Comparison of ENCODE assay signal across 1 cellular context in the genomic region with DNA sequence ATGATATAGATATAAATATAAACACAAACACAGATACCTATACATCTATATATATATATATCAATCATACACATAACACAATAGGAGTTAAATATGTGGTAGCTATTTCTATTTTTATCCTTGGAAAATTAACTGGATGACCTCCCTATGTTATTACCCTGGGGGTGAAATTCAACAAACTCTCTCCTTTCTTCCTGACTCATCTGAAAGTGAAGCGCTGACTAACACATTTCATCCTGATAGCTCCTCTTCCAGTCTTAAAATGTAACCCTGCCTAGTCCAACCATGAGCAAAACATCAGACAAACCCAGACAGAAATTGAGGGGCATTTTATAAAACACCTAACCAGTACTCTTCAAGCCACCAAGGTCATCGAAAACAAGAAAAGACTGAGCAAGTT.
TF ChIP-seq lines count a peak whose summit lies in the region.

No MANE protein-coding gene starts in this region.

TF ChIP-seq in H1, 55 proteins besides CTCF, POLR2A, EP300 and RAD21 (continued from another document):
- TF ChIP-seq CBX8 (IDR thresholded peaks at IDR 0.05; ENCODE audit: borderline replicate concordance, low read depth, low read length) (no peak), SRF (IDR thresholded peaks at IDR 0.05; ENCODE audit: low read depth, low read length) (no peak), PHF8 (conservative IDR thresholded peaks at IDR 0.05; ENCODE audit: low read depth, low read length) (no peak)
TF ChIP-seq in H1: peak in this region for 0.
